In genomic region chr7:19144661-19145428, GRCh38 we compare ENCODE assay signal across 3 cellular contexts.
TF ChIP-seq lines count a peak whose summit lies in the region.

FERD3L (minus strand) TSS chr7:19145421; CDS start chr7:19145362, 59 bp downstream.

TF ChIP-seq in SK-N-SH, 30 proteins besides CTCF, POLR2A, EP300 and RAD21 (continues in another document):
- TF ChIP-seq NRF1 (IDR thresholded peaks at IDR 0.05; ENCODE audit: low read depth, low read length) (no peak), RXRA (IDR thresholded peaks at IDR 0.05; ENCODE audit: borderline replicate concordance, low read depth) (no peak), MEF2A (IDR thresholded peaks at IDR 0.05; ENCODE audit: borderline replicate concordance, low read depth) (no peak), NFIC (IDR thresholded peaks at IDR 0.05; ENCODE audit: borderline replicate concordance) (no peak), TEAD4 (IDR thresholded peaks at IDR 0.05; ENCODE audit: borderline replicate concordance, insufficient read depth) (no peak), CHD2 (IDR thresholded peaks at IDR 0.05; ENCODE audit: low read length, partially characterized antibody) (no peak), MAX (IDR thresholded peaks at IDR 0.05; ENCODE audit: low read depth) (no peak), PBX3 (IDR thresholded peaks at IDR 0.05) (no peak), SMC3 (IDR thresholded peaks at IDR 0.05; ENCODE audit: low read depth, low read length) (no peak), RFX5 (IDR thresholded peaks at IDR 0.05; ENCODE audit: low read length) (no peak), IRF3 (IDR thresholded peaks at IDR 0.05; ENCODE audit: low read depth, low read length) (no peak), SIN3A (IDR thresholded peaks at IDR 0.05; ENCODE audit: borderline replicate concordance, low read depth, low read length) (no peak), USF1 (IDR thresholded peaks at IDR 0.05; ENCODE audit: borderline replicate concordance, low read depth) (no peak)

TF ChIP-seq in SK-N-SH treated with all-trans-retinoic acid at 6 μM for 48 hours, 23 proteins besides CTCF, POLR2A, EP300 and RAD21:
- TF ChIP-seq TCF4 (CRISPR knock-in tag; IDR thresholded peaks at IDR 0.05; ENCODE audit: borderline replicate concordance): no peak
- TF ChIP-seq ZFP30 (CRISPR knock-in tag; IDR thresholded peaks at IDR 0.05): no peak
TF ChIP-seq in SK-N-SH treated with all-trans-retinoic acid at 6 μM for 48 hours: peak in this region for 0.

TF ChIP-seq in H1, 55 proteins besides CTCF, POLR2A, EP300 and RAD21:
- TF ChIP-seq HDAC6 (IDR thresholded peaks at IDR 0.05; ENCODE audit: low read depth, low read length): no peak
- no peak for TF ChIP-seq RXRA (IDR thresholded peaks at IDR 0.05; ENCODE audit: insufficient read depth, low read depth, low read length)
- TF ChIP-seq SUZ12 (IDR thresholded peaks at IDR 0.05; ENCODE audit: low read length): peak; percentile 86; the same call in 1 of the 2 replicates
- TF ChIP-seq USF2 (IDR thresholded peaks at IDR 0.05; ENCODE audit: low read length): no peak
- TF ChIP-seq CTBP2 (IDR thresholded peaks at IDR 0.05; ENCODE audit: borderline replicate concordance, insufficient read depth, insufficient read length, low read length): no peak
- TF ChIP-seq KDM4A (IDR thresholded peaks at IDR 0.05; ENCODE audit: low read depth, low read length, severe bottlenecking): peak; percentile 76
- TF ChIP-seq ATF3 (IDR thresholded peaks at IDR 0.05; ENCODE audit: insufficient read depth, low read depth, low read length): no peak
- no peak for TF ChIP-seq SIN3A (conservative IDR thresholded peaks at IDR 0.05 in 1 of 2, IDR thresholded peaks at IDR 0.05 in 1 of 2; ENCODE audit: low read depth in 1 of 2, low read length in 2 of 2)
- no peak for TF ChIP-seq CREB1 (IDR thresholded peaks at IDR 0.05)
- no peak for TF ChIP-seq GABPA (IDR thresholded peaks at IDR 0.05; ENCODE audit: borderline replicate concordance, insufficient read depth, low read length)
- TF ChIP-seq ZNF274 (IDR thresholded peaks at IDR 0.05; ENCODE audit: borderline replicate concordance, extremely low read depth, low read length): no peak
- TF ChIP-seq SP1 (IDR thresholded peaks at IDR 0.05; ENCODE audit: low read depth, low read length): no peak
- no peak for TF ChIP-seq PHF8 (conservative IDR thresholded peaks at IDR 0.05; ENCODE audit: low read depth, low read length)
- no peak for TF ChIP-seq SRF (IDR thresholded peaks at IDR 0.05; ENCODE audit: low read depth, low read length)
- no peak for TF ChIP-seq ATF2 (IDR thresholded peaks at IDR 0.05; ENCODE audit: low read length)
- TF ChIP-seq CHD2 (IDR thresholded peaks at IDR 0.05; ENCODE audit: low read length): no peak
- TF ChIP-seq TAF1 (IDR thresholded peaks at IDR 0.05; ENCODE audit: low read depth, low read length): no peak
- TF ChIP-seq KDM5A (IDR thresholded peaks at IDR 0.05; ENCODE audit: low read length): no peak
- TF ChIP-seq JUND (IDR thresholded peaks at IDR 0.05; ENCODE audit: low read length): no peak
- TF ChIP-seq CHD7 (IDR thresholded peaks at IDR 0.05; ENCODE audit: insufficient replicate concordance, low read length): no peak
- TF ChIP-seq ASH2L (IDR thresholded peaks at IDR 0.05; ENCODE audit: low read length): no peak
- TF ChIP-seq BCL11A (IDR thresholded peaks at IDR 0.05; ENCODE audit: low read depth in 2 of 2, low read length in 2 of 2): no peak
- no peak for TF ChIP-seq YY1 (IDR thresholded peaks at IDR 0.05; ENCODE audit: low read depth, low read length)
- TF ChIP-seq GTF2F1 (IDR thresholded peaks at IDR 0.05; ENCODE audit: borderline replicate concordance, low read depth, low read length): no peak
- no peak for TF ChIP-seq KDM1A (IDR thresholded peaks at IDR 0.05; ENCODE audit: borderline replicate concordance, low read length)
- no peak for TF ChIP-seq SAP30 (IDR thresholded peaks at IDR 0.05; ENCODE audit: insufficient read depth, insufficient replicate concordance, low read length)
- TF ChIP-seq RNF2 (IDR thresholded peaks at IDR 0.05; ENCODE audit: borderline replicate concordance, low read depth, low read length, missing control alignments, poor library complexity, severe bottlenecking): peak; percentile 77
- no peak for TF ChIP-seq SIX5 (IDR thresholded peaks at IDR 0.05; ENCODE audit: low read depth, low read length)
- TF ChIP-seq TBP (IDR thresholded peaks at IDR 0.05; ENCODE audit: low read depth, low read length): no peak
- TF ChIP-seq BACH1 (IDR thresholded peaks at IDR 0.05; ENCODE audit: low read length): no peak
- peak; percentile 89 for TF ChIP-seq EZH2 (IDR thresholded peaks at IDR 0.05; ENCODE audit: low read depth, low read length, severe bottlenecking)
- no peak for TF ChIP-seq TCF12 (IDR thresholded peaks at IDR 0.05; ENCODE audit: low read depth, low read length)
- no peak for TF ChIP-seq POLR2AphosphoS5 (IDR thresholded peaks at IDR 0.05; ENCODE audit: low read depth, low read length)
- no peak for TF ChIP-seq TEAD4 (IDR thresholded peaks at IDR 0.05; ENCODE audit: low read depth, low read length)
- no peak for TF ChIP-seq SP2 (IDR thresholded peaks at IDR 0.05; ENCODE audit: low read length)
- no peak for TF ChIP-seq EGR1 (IDR thresholded peaks at IDR 0.05; ENCODE audit: borderline replicate concordance, low read depth, low read length)
- no peak for TF ChIP-seq FOSL1 (IDR thresholded peaks at IDR 0.05; ENCODE audit: insufficient read depth, low read depth, low read length)
- TF ChIP-seq BRCA1 (IDR thresholded peaks at IDR 0.05; ENCODE audit: low read depth, low read length): no peak
- TF ChIP-seq RBBP5 (IDR thresholded peaks at IDR 0.05; ENCODE audit: borderline replicate concordance, low read depth, low read length): 0 out of 2 replicates have a peak, but pooled peaks have one; percentile 20
TF ChIP-seq in H1: peak in this region for 5.
